ENCODE assay signal across 15 cellular contexts in the genomic region with DNA sequence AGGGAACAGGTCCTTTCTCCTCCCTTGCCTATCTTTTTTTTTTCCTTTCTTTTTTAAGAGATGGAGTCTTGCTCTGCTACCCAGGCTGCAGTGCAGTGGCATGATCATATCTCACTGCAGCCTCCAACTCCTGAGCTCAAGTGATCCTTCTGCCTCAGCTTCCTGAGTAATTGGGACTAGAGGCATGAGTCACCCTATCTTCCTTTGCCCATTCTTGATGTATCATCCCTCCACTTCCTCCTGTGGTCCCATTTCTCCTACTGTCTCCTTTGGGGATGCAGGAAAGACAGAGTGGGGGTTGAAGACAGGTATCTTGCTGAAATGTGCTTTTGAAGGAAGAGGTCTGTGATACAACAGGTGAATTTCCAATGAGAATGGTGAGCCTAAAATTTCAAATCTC. TPM values are rescaled to one million over a fixed set of nuclear protein-coding genes. Genes with fewer than 3 reads are reported as not detected.
DNase-seq lines count a peak whose midpoint lies in the region; ATAC-seq and TF ChIP-seq lines count a peak whose summit lies in the region.
"Had no signal": no experiment of that assay in that cellular context is flagged by ENCODE, and none has a peak within 500 bp of the region (broad histone marks: within the 10 kb centered on the region; RNA-seq: fewer than 3 reads in every experiment).

No MANE protein-coding gene starts in this region.

- intact Hi-C loops in left ventricle myocardium inferior (cut with micrococcal nuclease) = no loop called here

- DNase-seq in A172 (ENCODE audit: low spot score) = peak; percentile 80
- DNase-seq in ELR (ENCODE audit: low read depth) = peak; percentile 91
- no peak for DNase-seq in RWPE2 (ENCODE audit: low spot score)
- DNase-seq in fibroblast of pulmonary artery (ENCODE audit: low read depth) = peak; percentile 36
- no peak for DNase-seq in activated CD4-positive, alpha-beta T cell treated with anti-CD3 and anti-CD28 coated beads, Interleukin-2, amount 50 U/mL, for 48 hours
- DNase-seq in DMS 273 treated with DMSO at 0.1 percent for 48 hours (lab: John Stamatoyannopoulos, UW) = no peak
- DNase-seq in left ventricle myocardium inferior = no peak
- DNase-seq: activated CD4-positive, alpha-beta T cell treated with anti-CD3 and anti-CD28 coated beads, Interleukin-2, amount 50 U/mL, for 4 hours; C1 segment of cervical spinal cord; dorsolateral prefrontal cortex; glutamatergic neuron; T-helper 2 cell had no signal

- H3K4me3 ChIP-seq in RWPE2 (ENCODE audit: severe bottlenecking) (no peak overlapping the region), fibroblast of pulmonary artery (replicated peaks; ENCODE audit: low read depth, low read length) (no peak overlapping the region), left ventricle myocardium inferior (no peak overlapping the region)
- H3K4me3 ChIP-seq: dorsolateral prefrontal cortex, vagina had no signal

- H3K36me3 ChIP-seq in RWPE2 (ENCODE audit: low read depth) (peaks cover 90% of the 10 kb centered on the region), left ventricle myocardium inferior (peaks cover 64% of the 10 kb centered on the region)

- ATAC-seq in RWPE2 (ENCODE audit: low read depth) (peak; percentile 47), GM19397 (IDR thresholded peaks at IDR 0.05; ENCODE audit: unreplicated experiment) (no peak)

- H3K27me3 ChIP-seq in RWPE2 (ENCODE audit: insufficient read depth, poor library complexity, severe bottlenecking) (no peaks in the 10 kb centered on the region), left ventricle myocardium inferior (ENCODE audit: low read depth) (no peaks in the 10 kb centered on the region)
- H3K27me3 ChIP-seq: dorsolateral prefrontal cortex, vagina had no signal

- H3K27ac ChIP-seq in RWPE2 (ENCODE audit: poor library complexity, severe bottlenecking) (peak overlapping the region; percentile 26), left ventricle myocardium inferior (replicated peaks) (no peak overlapping the region)
- H3K27ac ChIP-seq: dorsolateral prefrontal cortex, KMS-11, vagina had no signal

- TF ChIP-seq CTCF in RWPE2 (IDR thresholded peaks at IDR 0.05; ENCODE audit: poor library complexity, severe bottlenecking) (no peak), fibroblast of pulmonary artery (IDR thresholded peaks at IDR 0.05; ENCODE audit: low read length, missing control alignments) (no peak), left ventricle myocardium inferior (IDR thresholded peaks at IDR 0.05; ENCODE audit: borderline replicate concordance) (no peak)

- H3K4me1 ChIP-seq in RWPE2 (ENCODE audit: insufficient read depth, poor library complexity, severe bottlenecking) (peaks cover 9% of the 10 kb centered on the region), left ventricle myocardium inferior (peaks cover 5% of the 10 kb centered on the region)

- no peaks in the 10 kb centered on the region for H3K9me3 ChIP-seq in RWPE2 (ENCODE audit: severe bottlenecking)
- H3K9me3 ChIP-seq in left ventricle myocardium inferior (replicated peaks) = no peaks in the 10 kb centered on the region
- H3K9me3 ChIP-seq: vagina had no signal

RNA-seq across cellular contexts. Expression of a gene that starts 5.5 kb away (rescaled TPM):
- total RNA-seq in A172 (2014; rRNA removed; shearing (Covaris generic)) = 64.8 and 67.8 TPM in 2 replicates
- total RNA-seq in left ventricle myocardium inferior = 11.8 TPM

RNA-seq across cellular contexts. Expression of a gene that starts 5.7 kb away (rescaled TPM):
- total RNA-seq in A172 (2014; rRNA removed; shearing (Covaris generic)) = 11.3 and 14.6 TPM in 2 replicates
- 3.3 TPM for total RNA-seq in left ventricle myocardium inferior

RNA-seq across cellular contexts. Expression of a gene that starts 15.6 kb away (rescaled TPM):
- total RNA-seq in A172 (2014; rRNA removed; shearing (Covaris generic)) = 56.4 and 83.3 TPM in 2 replicates
- 41.7 TPM for total RNA-seq in left ventricle myocardium inferior

RNA-seq across cellular contexts. Expression of a gene that starts 42.6 kb away (rescaled TPM):
- total RNA-seq in A172 (2014; rRNA removed; shearing (Covaris generic)) = 47.7 and 89.6 TPM in 2 replicates
- 22.9 TPM for total RNA-seq in left ventricle myocardium inferior

Comparison
In these comparisons a context has a peak if more than half of its experiments do, and no peak if none do; other contexts are left out.
1. DNase-seq: peak in A172 (single experiment), ELR (single experiment) and fibroblast of pulmonary artery (single experiment); none in RWPE2 (single experiment), activated CD4-positive, alpha-beta T cell treated with anti-CD3 and anti-CD28 coated beads, Interleukin-2, amount 50 U/mL, for 48 hours (0 of 2), DMS 273 treated with DMSO at 0.1 percent for 48 hours (single experiment) and left ventricle myocardium inferior (single experiment).